ENCODE assay signal across 20 cellular contexts in genomic region chr7:144776447-144776846, GRCh38.
"Had no signal": no experiment of that assay in that cellular context is flagged by ENCODE, and none has a peak within 500 bp of the region (broad histone marks: within the 10 kb centered on the region; RNA-seq: fewer than 3 reads in every experiment).

No MANE protein-coding gene starts in this region.

- H3K4me3 ChIP-seq: lung, ovary, psoas muscle, sigmoid colon, spleen, transverse colon, upper lobe of right lung, uterus had no signal

- H3K36me3 ChIP-seq: ovary, sigmoid colon, spleen, transverse colon, upper lobe of right lung, uterus had no signal

- DNase-seq: cerebellar nuclear complex; cortex of kidney; effector memory CD8-positive, alpha-beta T cell; foreskin melanocyte; midbrain; nephron progenitor cell; occipital lobe; ovary; posterior cingulate gyrus; psoas muscle; right cardiac atrium; sigmoid colon; spleen; stimulated activated CD4-positive, alpha-beta T cell treated with anti-CD3 and anti-CD28 coated beads, Interleukin-4, amount 100 ng/mL, for 4 hours; stimulated activated naive B cell treated with anti-CD40 and anti-IgM and Interleukin-4, amounts not matched to agents 10 μg/mL and 1 μg/mL and 100 μg/mL, for 72 hours; upper lobe of right lung; uterus had no signal

- H3K9me3 ChIP-seq: ovary, psoas muscle, sigmoid colon, spleen, transverse colon, upper lobe of right lung, uterus had no signal

- H3K27ac ChIP-seq: epithelial cell of prostate, ovary, psoas muscle, sigmoid colon, spleen, transverse colon, upper lobe of right lung, uterus had no signal

- H3K4me1 ChIP-seq: psoas muscle, sigmoid colon, upper lobe of right lung, uterus had no signal

- H3K27me3 ChIP-seq: ovary, sigmoid colon, spleen, transverse colon, upper lobe of right lung, uterus had no signal
